Comparison of ENCODE assay signal across 8 cellular contexts in genomic region chr1:120942223-120942944, GRCh38. TPM values are rescaled to one million over a fixed set of nuclear protein-coding genes. Genes with fewer than 3 reads are reported as not detected.
DNase-seq lines count a peak whose midpoint lies in the region; ATAC-seq and TF ChIP-seq lines count a peak whose summit lies in the region.
"Not testable (repeated sequence)": the region's sequence is repeated elsewhere in the genome, so short reads cannot be mapped to it uniquely, and the experiment has no call there.

No MANE protein-coding gene starts in this region.

- H3K27me3 ChIP-seq in right atrium auricular region; thoracic aorta (replicated peaks; ENCODE audit: insufficient read depth): not testable (repeated sequence)

- not testable (repeated sequence) for H3K36me3 ChIP-seq in right atrium auricular region, thoracic aorta

- intact Hi-C loops in posterior cingulate gyrus (cut with DNase I) = not testable (repeated sequence)

- ATAC-seq in HG02588 (IDR thresholded peaks at IDR 0.05; ENCODE audit: unreplicated experiment) (peak; percentile 77), thoracic aorta (ENCODE audit: insufficient number of reproducible peaks, low FRiP score, low read depth) (peak; percentile 60)

- not testable (repeated sequence) for H3K4me1 ChIP-seq in right atrium auricular region; thoracic aorta (ENCODE audit: control insufficient read depth in 1 of 2, low read depth in 2 of 2)

- H3K27ac ChIP-seq in right atrium auricular region (peak overlapping the region; percentile 43 to 64), thoracic aorta (peak overlapping the region in 1 of 2 donors; percentile 57)

- H3K4me3 ChIP-seq in GM12865 (ENCODE audit: low read depth, low read length) = peak overlapping the region; percentile 47
- H3K4me3 ChIP-seq in right atrium auricular region = peak overlapping the region; percentile 36 to 49
- peak overlapping the region; percentile 73 for H3K4me3 ChIP-seq in thoracic aorta

- not testable (repeated sequence) for H3K9me3 ChIP-seq in right atrium auricular region, thoracic aorta

- not testable (repeated sequence) for TF ChIP-seq CTCF in GM12865 (IDR thresholded peaks at IDR 0.05; ENCODE audit: insufficient read depth, low read depth, low read length, missing control alignments); right atrium auricular region (IDR thresholded peaks at IDR 0.05); thoracic aorta (IDR thresholded peaks at IDR 0.05)

- DNase-seq in GM12865 (ENCODE audit: low read depth) = peak; percentile 91
- DNase-seq in NCI-H1048 (lab: John Stamatoyannopoulos, UW) = peak; percentile 1
- DNase-seq in T-helper 22 cell (ENCODE audit: low read depth) = peak; percentile 77
- DNase-seq in anterior cingulate cortex (lab: John Stamatoyannopoulos, UW) = peak in 51 of 58 donors; percentile 1 to 79 (median 36)
- DNase-seq in right atrium auricular region (ENCODE audit: low spot score) = peak; percentile 73
- DNase-seq in posterior cingulate gyrus = peak; percentile 10 to 92 (median 40)
- DNase-seq in thoracic aorta (ENCODE audit: low spot score) = peak; percentile 14

RNA-seq across cellular contexts. Expression of gene PPIAL4A, which starts 52.8 kb away (rescaled TPM):
- not detected for total RNA-seq in right atrium auricular region
- total RNA-seq in thoracic aorta = not detected

Comparison
In these comparisons a context has a peak if more than half of its experiments do, and no peak if none do; other contexts are left out.
1. DNase-seq: peak in every context shown above with its lines; median percentile 91 in GM12865; 77 in T-helper 22 cell; 73 in right atrium auricular region; 40 in posterior cingulate gyrus; 36 in anterior cingulate cortex; 14 in thoracic aorta; 1 in NCI-H1048.